Comparison of ENCODE assay signal across 10 cellular contexts in the genomic region with DNA sequence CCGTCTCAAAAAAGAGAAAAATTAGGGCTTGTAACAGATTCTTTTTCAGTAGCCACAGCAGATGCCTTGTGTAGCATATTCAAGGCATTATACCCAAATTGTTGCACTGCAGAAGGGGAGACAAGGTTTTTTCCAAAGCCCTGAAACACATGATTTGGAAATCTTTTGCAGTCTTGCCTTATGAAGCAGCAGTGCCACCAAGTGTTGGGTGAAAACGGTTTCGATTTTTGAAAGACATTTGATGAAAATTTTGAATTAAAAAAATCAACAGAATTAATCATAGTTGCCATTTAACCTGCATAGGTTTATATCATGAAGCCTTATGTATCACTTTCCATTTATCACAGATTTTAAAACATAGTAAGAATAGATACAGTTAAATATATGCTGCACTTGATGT.
DNase-seq lines count a peak whose midpoint lies in the region; ATAC-seq lines count a peak whose summit lies in the region.
"Had no signal": no experiment of that assay in that cellular context is flagged by ENCODE, and none has a peak within 500 bp of the region (broad histone marks: within the 10 kb centered on the region; RNA-seq: fewer than 3 reads in every experiment).

No MANE protein-coding gene starts in this region.

- no peak overlapping the region for H3K4me3 ChIP-seq in aorta (ENCODE audit: low read length in 2 of 2)

- no peaks in the 10 kb centered on the region for H3K4me1 ChIP-seq in aorta (ENCODE audit: control insufficient read depth in 1 of 2, insufficient read depth in 2 of 2, low read length in 2 of 2)

- H3K9me3 ChIP-seq in aorta (ENCODE audit: control insufficient read depth, low read length): no peaks in the 10 kb centered on the region

- DNase-seq in Ammon's horn (ENCODE audit: low spot score): peak; percentile 55
- DNase-seq in MV-4-11 (lab: John Stamatoyannopoulos, UW): peak; percentile 32
- DNase-seq in amniotic epithelial cell (ENCODE audit: low read depth): peak; percentile 5
- peak; percentile 39 for DNase-seq in iris pigment epithelial cell (ENCODE audit: low read depth)
- no peak for DNase-seq in activated CD4-positive, alpha-beta T cell treated with anti-CD3 and anti-CD28 coated beads, Interleukin-2, amount 50 U/mL, for 48 hours
- DNase-seq in aorta: no peak
- no peak for DNase-seq in activated CD8-positive, alpha-beta memory T cell treated with anti-CD3 and anti-CD28 coated beads for 24 hours
- no peak for DNase-seq in NCI-H510A treated with DMSO at 0.1 percent for 48 hours (lab: John Stamatoyannopoulos, UW)
- DNase-seq: activated naive CD4-positive, alpha-beta T cell treated with anti-CD3 and anti-CD28 coated beads, Interleukin-2, amount 10 ng/mL, durations not matched to agents 7 days and 5 days; NCI-H2029 had no signal

- 66% methylated on average over 3 of the region's 3 CpGs for WGBS in aorta, 2 donors

- intact Hi-C loops in aorta (cut with DNase I): no loop called here

- no peaks in the 10 kb centered on the region for H3K36me3 ChIP-seq in aorta (ENCODE audit: control insufficient read depth in 1 of 2, insufficient read depth in 2 of 2, low read length in 1 of 2)

- no peaks in the 10 kb centered on the region for H3K27me3 ChIP-seq in aorta (ENCODE audit: control insufficient read depth in 1 of 2, insufficient read depth in 2 of 2, low read length in 1 of 2)

- H3K27ac ChIP-seq in aorta (ENCODE audit: low read depth in 1 of 2, low read length in 2 of 2): no peak overlapping the region

- no peak for ATAC-seq in aorta (ENCODE audit: low FRiP score)

Comparison
In these comparisons a context has a peak if more than half of its experiments do, and no peak if none do; other contexts are left out.
1. DNase-seq: peak in Ammon's horn (single experiment), MV-4-11 (single experiment), amniotic epithelial cell (single experiment) and iris pigment epithelial cell (single experiment); none in activated CD4-positive, alpha-beta T cell treated with anti-CD3 and anti-CD28 coated beads, Interleukin-2, amount 50 U/mL, for 48 hours (0 of 2), aorta (0 of 2), activated CD8-positive, alpha-beta memory T cell treated with anti-CD3 and anti-CD28 coated beads for 24 hours (single experiment) and NCI-H510A treated with DMSO at 0.1 percent for 48 hours (single experiment).